Comparison of ENCODE assay signal across 15 cellular contexts in the genomic region with DNA sequence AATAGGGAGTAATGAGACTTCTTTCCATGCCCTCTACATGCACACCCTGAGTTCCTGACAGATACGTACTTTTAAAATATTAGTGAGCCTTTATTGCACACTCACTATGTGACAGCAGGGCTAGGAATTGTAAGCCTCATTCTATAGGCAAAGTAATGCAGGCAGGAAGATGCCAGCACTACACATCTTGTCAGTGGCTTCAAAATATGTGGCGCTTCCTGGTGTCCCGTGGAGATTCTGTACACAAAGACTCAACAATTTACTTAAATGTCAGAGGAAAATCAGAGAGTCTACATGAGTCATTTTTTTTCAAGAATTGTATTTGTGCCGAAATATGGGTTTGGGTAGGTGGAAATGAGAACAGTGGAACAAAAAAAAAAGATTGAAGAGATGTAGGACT. TPM values are rescaled to one million over a fixed set of nuclear protein-coding genes. Genes with fewer than 3 reads are reported as not detected.
DNase-seq lines count a peak whose midpoint lies in the region; ATAC-seq and TF ChIP-seq lines count a peak whose summit lies in the region.
"Had no signal": no experiment of that assay in that cellular context is flagged by ENCODE, and none has a peak within 500 bp of the region (broad histone marks: within the 10 kb centered on the region; RNA-seq: fewer than 3 reads in every experiment).

No MANE protein-coding gene starts in this region.

- H3K27ac ChIP-seq in GM23248, result no peak overlapping the region
- H3K27ac ChIP-seq in OCI-LY7 (ENCODE audit: low read depth, low read length, poor library complexity, severe bottlenecking), result no peak overlapping the region
- H3K27ac ChIP-seq: 22Rv1, A549, BLaER1 had no signal

- no peaks in the 10 kb centered on the region for H3K27me3 Mint-ChIP-seq in activated CD8-positive, alpha-beta T cell treated with anti-CD3 and anti-CD28 coated beads for 36 hours
- peaks cover 4% of the 10 kb centered on the region for H3K27me3 Mint-ChIP-seq in activated CD8-positive, alpha-beta T cell treated with anti-CD3 and anti-CD28 coated beads, Interleukin-2, amount 10 ng/mL, durations not matched to agents 7 days and 5 days (ENCODE audit: low read depth)

- TF ChIP-seq CTCF in activated CD8-positive, alpha-beta T cell treated with anti-CD3 and anti-CD28 coated beads for 36 hours (IDR thresholded peaks at IDR 0.05), result no peak
- TF ChIP-seq CTCF in OCI-LY7 (conservative IDR thresholded peaks at IDR 0.05; ENCODE audit: low read length), result no peak

- intact Hi-C loops in activated CD8-positive, alpha-beta T cell treated with anti-CD3 and anti-CD28 coated beads for 36 hours (cut with micrococcal nuclease), result no loop called here
- intact Hi-C loops in OCI-LY7 (cut with micrococcal nuclease; ENCODE audit: unreplicated experiment), result loop anchor here (10.0 kb wide), 1 partner anchor 117 kb away; no protein-coding TSS in a partner anchor

- H3K4me3 ChIP-seq in GM23248 (no peak overlapping the region), OCI-LY7 (ENCODE audit: low read depth, low read length, poor library complexity, severe bottlenecking) (no peak overlapping the region)
- H3K4me3 ChIP-seq: A549, BLaER1 had no signal

- BruUV-seq in OCI-LY7 (replicated peaks; lab: Mats Ljungman, UMichigan), result no TSS peak

- no peak overlapping the region for H3K4me3 Mint-ChIP-seq in activated CD8-positive, alpha-beta T cell treated with anti-CD3 and anti-CD28 coated beads for 36 hours
- no peak overlapping the region for H3K4me3 Mint-ChIP-seq in activated CD8-positive, alpha-beta T cell treated with anti-CD3 and anti-CD28 coated beads, Interleukin-2, amount 10 ng/mL, durations not matched to agents 7 days and 5 days
- H3K4me3 Mint-ChIP-seq: CD14-positive monocyte; CD4-positive, alpha-beta memory T cell; H9 had no signal

- no peaks in the 10 kb centered on the region for H3K36me3 Mint-ChIP-seq in activated CD8-positive, alpha-beta T cell treated with anti-CD3 and anti-CD28 coated beads for 36 hours (ENCODE audit: low read depth)
- no peaks in the 10 kb centered on the region for H3K36me3 Mint-ChIP-seq in activated CD8-positive, alpha-beta T cell treated with anti-CD3 and anti-CD28 coated beads, Interleukin-2, amount 10 ng/mL, durations not matched to agents 7 days and 5 days (ENCODE audit: low read depth)
- H3K36me3 Mint-ChIP-seq: CD14-positive monocyte; CD4-positive, alpha-beta memory T cell had no signal

- DNase-seq in activated CD8-positive, alpha-beta T cell treated with anti-CD3 and anti-CD28 coated beads for 36 hours, result no peak
- DNase-seq in activated CD8-positive, alpha-beta T cell treated with anti-CD3 and anti-CD28 coated beads, Interleukin-2, amount 10 ng/mL, durations not matched to agents 7 days and 5 days, result no peak
- DNase-seq in GM23248, result peak; percentile 9
- no peak for DNase-seq in OCI-LY7 (ENCODE audit: low spot score)
- DNase-seq in epidermal melanocyte (ENCODE audit: insufficient read length, low spot score), result no peak
- no peak for DNase-seq in activated effector memory CD4-positive, alpha-beta T cell treated with anti-CD3 and anti-CD28 coated beads, Interleukin-2, amount 50 U/mL, for 16 hours
- DNase-seq in HK-2 (ENCODE audit: unreplicated experiment), result no peak
- DNase-seq: CD4-positive, alpha-beta memory T cell; DMS79 treated with DMSO at 0.1 percent for 48 hours; GF-D8; H9 had no signal

- POLR2A ChIA-PET in activated CD8-positive, alpha-beta T cell treated with anti-CD3 and anti-CD28 coated beads for 36 hours (lab: Charles Lee), result interaction anchor here (1.7 kb wide), 1 partner anchor 8 kb away, joined by 3 read pairs; no protein-coding TSS in a partner anchor
- POLR2A ChIA-PET in activated CD8-positive, alpha-beta T cell treated with anti-CD3 and anti-CD28 coated beads, Interleukin-2, amount 10 ng/mL, durations not matched to agents 7 days and 5 days (lab: Charles Lee), result interaction anchor here (0.7 kb wide), 1 partner anchor 68 kb away, joined by 3 read pairs; no protein-coding TSS in a partner anchor
- POLR2A ChIA-PET in OCI-LY7 (lab: Charles Lee), result no interaction called here

- CTCF ChIA-PET in activated CD8-positive, alpha-beta T cell treated with anti-CD3 and anti-CD28 coated beads for 36 hours (lab: Charles Lee), result interaction anchor here (0.6 kb wide), 1 partner anchor 83 kb away, joined by 4 read pairs; no protein-coding TSS in a partner anchor
- CTCF ChIA-PET in activated CD8-positive, alpha-beta T cell treated with anti-CD3 and anti-CD28 coated beads, Interleukin-2, amount 10 ng/mL, durations not matched to agents 7 days and 5 days (lab: Charles Lee), result no interaction called here
- CTCF ChIA-PET in OCI-LY7 (lab: Charles Lee; ENCODE audit: unreplicated experiment), result no interaction called here

- 29 to 31% methylated on average over 4 of the region's 4 CpGs for WGBS in GM23248 (ENCODE audit: low coverage in 1 of 2, low lambda C conversion rate in 2 of 2, missing lambda C conversion rate in 2 of 2), 2 experiments

- peak; percentile 37 for ATAC-seq in activated CD8-positive, alpha-beta T cell treated with anti-CD3 and anti-CD28 coated beads for 36 hours
- no peak for ATAC-seq in activated CD8-positive, alpha-beta T cell treated with anti-CD3 and anti-CD28 coated beads, Interleukin-2, amount 10 ng/mL, durations not matched to agents 7 days and 5 days
- ATAC-seq: A549 had no signal

- H4K20me1 ChIP-seq in GM23248 (ENCODE audit: insufficient read depth) (no peaks in the 10 kb centered on the region), OCI-LY7 (ENCODE audit: insufficient read depth, low read length) (no peaks in the 10 kb centered on the region)
- H4K20me1 ChIP-seq: BLaER1 had no signal

- no peaks in the 10 kb centered on the region for H3K4me1 Mint-ChIP-seq in activated CD8-positive, alpha-beta T cell treated with anti-CD3 and anti-CD28 coated beads for 36 hours (ENCODE audit: low read depth)
- no peaks in the 10 kb centered on the region for H3K4me1 Mint-ChIP-seq in activated CD8-positive, alpha-beta T cell treated with anti-CD3 and anti-CD28 coated beads, Interleukin-2, amount 10 ng/mL, durations not matched to agents 7 days and 5 days (ENCODE audit: low read depth)
- H3K4me1 Mint-ChIP-seq: CD14-positive monocyte; CD4-positive, alpha-beta memory T cell had no signal

- H3K9me2 ChIP-seq in GM23248 (ENCODE audit: insufficient read depth) (no peaks in the 10 kb centered on the region), OCI-LY7 (ENCODE audit: insufficient read depth, low read length) (no peaks in the 10 kb centered on the region)

- H3K9me3 Mint-ChIP-seq in activated CD8-positive, alpha-beta T cell treated with anti-CD3 and anti-CD28 coated beads for 36 hours, result no peaks in the 10 kb centered on the region
- H3K9me3 Mint-ChIP-seq in activated CD8-positive, alpha-beta T cell treated with anti-CD3 and anti-CD28 coated beads, Interleukin-2, amount 10 ng/mL, durations not matched to agents 7 days and 5 days (ENCODE audit: insufficient read depth), result no peaks in the 10 kb centered on the region
- H3K9me3 Mint-ChIP-seq: CD4-positive, alpha-beta memory T cell; H9 had no signal

- H3K36me3 ChIP-seq in GM23248 (ENCODE audit: low read depth) (no peaks in the 10 kb centered on the region), OCI-LY7 (ENCODE audit: insufficient read depth, low read length) (no peaks in the 10 kb centered on the region; the same call in 1 of the 2 replicates)
- H3K36me3 ChIP-seq: BLaER1 had no signal

- in situ Hi-C loops in GM23248 (cut with MboI), result no loop called here

- no peak overlapping the region for H3K9ac ChIP-seq in GM23248
- H3K9ac ChIP-seq: BLaER1 had no signal

- no peaks in the 10 kb centered on the region for H3K27me3 ChIP-seq in GM23248 (replicated peaks; ENCODE audit: insufficient read depth)
- H3K27me3 ChIP-seq: BLaER1 had no signal

- no peak overlapping the region for H3K27ac Mint-ChIP-seq in activated CD8-positive, alpha-beta T cell treated with anti-CD3 and anti-CD28 coated beads for 36 hours
- H3K27ac Mint-ChIP-seq in activated CD8-positive, alpha-beta T cell treated with anti-CD3 and anti-CD28 coated beads, Interleukin-2, amount 10 ng/mL, durations not matched to agents 7 days and 5 days, result no peak overlapping the region
- H3K27ac Mint-ChIP-seq: CD14-positive monocyte; CD4-positive, alpha-beta memory T cell; H9 had no signal

- no peaks in the 10 kb centered on the region for H3K4me1 ChIP-seq in GM23248 (ENCODE audit: insufficient read depth)
- H3K4me1 ChIP-seq in OCI-LY7 (ENCODE audit: insufficient read depth, low read length, poor library complexity, severe bottlenecking), result peaks cover 10% of the 10 kb centered on the region
- H3K4me1 ChIP-seq: A549 had no signal

- H3K79me2 ChIP-seq in GM23248 (ENCODE audit: insufficient read depth) (no peaks in the 10 kb centered on the region), OCI-LY7 (ENCODE audit: insufficient read depth, low read depth, low read length) (no peaks in the 10 kb centered on the region)

- H3K4me2 ChIP-seq in GM23248 (ENCODE audit: unreplicated experiment) (no peak overlapping the region), OCI-LY7 (ENCODE audit: low read length) (no peak overlapping the region)
- H3K4me2 ChIP-seq: A549, BLaER1 had no signal

- H3K9me3 ChIP-seq in GM23248 (ENCODE audit: low read depth) (no peaks in the 10 kb centered on the region), OCI-LY7 (ENCODE audit: low read length) (peaks cover 3% of the 10 kb centered on the region; the same call in 1 of the 2 replicates)
- H3K9me3 ChIP-seq: A549, BLaER1 had no signal

- no peak overlapping the region for H2AFZ ChIP-seq in GM23248
- H2AFZ ChIP-seq in OCI-LY7 (ENCODE audit: low read length), result peak overlapping the region; percentile 37; the same call in 1 of the 2 replicates

- H3F3A ChIP-seq in GM23248 (ENCODE audit: insufficient read depth), result no peaks in the 10 kb centered on the region

RNA-seq across cellular contexts. Expression of a gene that starts 27.6 kb away (rescaled TPM):
- total RNA-seq in activated CD8-positive, alpha-beta T cell treated with anti-CD3 and anti-CD28 coated beads for 36 hours, result 1 to 10 TPM; 3.7 TPM
- 1 to 10 TPM; 5.7 to 6.0 TPM for total RNA-seq in activated CD8-positive, alpha-beta T cell treated with anti-CD3 and anti-CD28 coated beads, Interleukin-2, amount 10 ng/mL, durations not matched to agents 7 days and 5 days
- 7.1 and 10.1 TPM in 2 replicates for total RNA-seq in GM23248 (2014; rRNA removed; shearing (Covaris generic))
- 7.9 and 9.7 TPM in 2 replicates for polyA plus RNA-seq in GM23248 (2016; fragmentation: Nextera tagmentation; extraction: Ambion mirVana)
- total RNA-seq in OCI-LY7 (2014; rRNA removed; shearing (Covaris generic)), result 1.3 and 2.2 TPM in 2 replicates
- total RNA-seq in OCI-LY7 (2022), result 3.0 and 4.0 TPM in 2 replicates

RNA-seq across cellular contexts. Expression of a gene that starts 42.8 kb away (rescaled TPM):
- 10 to 100 TPM; 33.8 to 35.6 TPM for total RNA-seq in activated CD8-positive, alpha-beta T cell treated with anti-CD3 and anti-CD28 coated beads for 36 hours
- under 1 TPM; 0.63 to 0.66 TPM for total RNA-seq in activated CD8-positive, alpha-beta T cell treated with anti-CD3 and anti-CD28 coated beads, Interleukin-2, amount 10 ng/mL, durations not matched to agents 7 days and 5 days
- total RNA-seq in GM23248 (2014; rRNA removed; shearing (Covaris generic)), result 0.11 and 0.89 TPM in 2 replicates
- 0.33 and 0.41 TPM in 2 replicates for polyA plus RNA-seq in GM23248 (2016; fragmentation: Nextera tagmentation; extraction: Ambion mirVana)
- total RNA-seq in OCI-LY7 (2014; rRNA removed; shearing (Covaris generic)), result 17.9 and 20.1 TPM in 2 replicates
- total RNA-seq in OCI-LY7 (2022), result 22.5 and 29.5 TPM in 2 replicates

Comparison
In these comparisons a context has a peak if more than half of its experiments do, and no peak if none do; other contexts are left out.
1. RNA of a gene that starts 42.8 kb away (total RNA-seq): 33.8 to 35.6 TPM in activated CD8-positive, alpha-beta T cell treated with anti-CD3 and anti-CD28 coated beads for 36 hours and 17.9 to 29.5 TPM in OCI-LY7; 0.63 to 0.66 TPM in activated CD8-positive, alpha-beta T cell treated with anti-CD3 and anti-CD28 coated beads, Interleukin-2, amount 10 ng/mL, durations not matched to agents 7 days and 5 days and 0.11 to 0.89 TPM in GM23248; every median in the first group is over 10 times any median in the second.